8 cellular contexts compared by ENCODE assay signal in genomic region chrX:49308604-49309269, GRCh38. TPM values are rescaled to one million over a fixed set of nuclear protein-coding genes. Genes with fewer than 3 reads are reported as not detected.
DNase-seq lines count a peak whose midpoint lies in the region; ATAC-seq, FAIRE-seq and TF ChIP-seq lines count a peak whose summit lies in the region.

No MANE protein-coding gene starts in this region.

- ATAC-seq in GM19467 (IDR thresholded peaks at IDR 0.05; ENCODE audit: unreplicated experiment) (no peak), HG03280 (IDR thresholded peaks at IDR 0.05; ENCODE audit: unreplicated experiment) (no peak), GM18505 (IDR thresholded peaks at IDR 0.05; ENCODE audit: unreplicated experiment) (no peak)

- no peak overlapping the region for H3K9ac ChIP-seq in rectal smooth muscle tissue (ENCODE audit: low read length)

- no peaks in the 10 kb centered on the region for H3K36me3 ChIP-seq in rectal smooth muscle tissue (ENCODE audit: control insufficient read depth, insufficient read depth, low read length)

- H3K27me3 ChIP-seq in rectal smooth muscle tissue (ENCODE audit: control insufficient read depth, insufficient read depth, low read length), result no peaks in the 10 kb centered on the region

- TF ChIP-seq POLR2A in GM12891 (IDR thresholded peaks at IDR 0.05; ENCODE audit: low read depth, low read length) (no peak), GM18505 (IDR thresholded peaks at IDR 0.05; ENCODE audit: borderline replicate concordance, extremely low read depth, insufficient read depth, insufficient read length) (no peak)

- FAIRE-seq in GM12891 (lab: Jason Lieb, UNC), result no peak

- H3K4me3 ChIP-seq in WI38 (ENCODE audit: low read depth, low read length), result peak overlapping the region; percentile 49
- peak overlapping the region; percentile 38 for H3K4me3 ChIP-seq in fibroblast of the aortic adventitia (ENCODE audit: low read depth, low read length)
- H3K4me3 ChIP-seq in rectal smooth muscle tissue (ENCODE audit: low read length), result peak overlapping the region; percentile 55

- TF ChIP-seq CTCF in WI38 (IDR thresholded peaks at IDR 0.05; ENCODE audit: low read depth, low read length) (no peak), fibroblast of the aortic adventitia (IDR thresholded peaks at IDR 0.05; ENCODE audit: insufficient read depth, low read length) (no peak)

- peak overlapping the region; percentile 50 for H3K27ac ChIP-seq in rectal smooth muscle tissue (ENCODE audit: low read depth, low read length)

- DNase-seq in GM12891 (ENCODE audit: insufficient read length, low spot score), result no peak
- DNase-seq in fibroblast of the aortic adventitia (ENCODE audit: low read depth), result peak; percentile 31
- DNase-seq in amniotic stem cell (lab: John Stamatoyannopoulos, UW), result no peak

- no peaks in the 10 kb centered on the region for H3K4me1 ChIP-seq in rectal smooth muscle tissue (ENCODE audit: control insufficient read depth, insufficient read depth, low read length)

TF ChIP-seq in GM12891, 5 proteins besides CTCF, POLR2A, EP300 and RAD21:
- TF ChIP-seq TAF1 (IDR thresholded peaks at IDR 0.05; ENCODE audit: low read depth, low read length), result no peak
- TF ChIP-seq PAX5 (IDR thresholded peaks at IDR 0.05; ENCODE audit: insufficient read depth, low read length, severe bottlenecking), result no peak
- TF ChIP-seq SPI1 (IDR thresholded peaks at IDR 0.05; ENCODE audit: low read depth, low read length), result peak; percentile 45
TF ChIP-seq in GM12891: peak in this region for 1.

RNA-seq across cellular contexts. Expression of gene GAGE10, which starts 5.3 kb away (rescaled TPM):
- polyA plus RNA-seq in GM12891 (2012; ENCODE audit: low read depth, missing spikeins), result not detected
- not detected in 2 replicates for total RNA-seq in fibroblast of the aortic adventitia (ENCODE audit: low replicate concordance)

RNA-seq across cellular contexts. Expression of gene GAGE12J, which starts 13.1 kb away (rescaled TPM):
- polyA plus RNA-seq in GM12891 (2012; ENCODE audit: low read depth, missing spikeins), result not detected
- not detected in 2 replicates for total RNA-seq in fibroblast of the aortic adventitia (ENCODE audit: low replicate concordance)

RNA-seq across cellular contexts. Expression of gene GAGE13, which starts 22.6 kb away (rescaled TPM):
- polyA plus RNA-seq in GM12891 (2012; ENCODE audit: low read depth, missing spikeins), result not detected
- not detected in 2 replicates for total RNA-seq in fibroblast of the aortic adventitia (ENCODE audit: low replicate concordance)

RNA-seq across cellular contexts. Expression of gene PPP1R3F, which starts 39.1 kb away (rescaled TPM):
- 1.8 TPM for polyA plus RNA-seq in GM12891 (2012; ENCODE audit: low read depth, missing spikeins)
- total RNA-seq in fibroblast of the aortic adventitia (ENCODE audit: low replicate concordance), result 4.2 and 6.9 TPM in 2 replicates

RNA-seq across cellular contexts. Expression of gene FOXP3, which starts 44.2 kb away (rescaled TPM):
- 0.36 TPM for polyA plus RNA-seq in GM12891 (2012; ENCODE audit: low read depth, missing spikeins)
- not detected in 2 replicates for total RNA-seq in fibroblast of the aortic adventitia (ENCODE audit: low replicate concordance)
